1 cellular context compared by ENCODE assay signal in genomic region chr7:99040104-99040958, GRCh38.
TF ChIP-seq lines count a peak whose summit lies in the region.

No MANE protein-coding gene starts in this region.

TF ChIP-seq in HepG2, 621 proteins besides CTCF, POLR2A, EP300 and RAD21 (continued from another document):
- TF ChIP-seq ZNF362 (CRISPR knock-in tag; IDR thresholded peaks at IDR 0.05; ENCODE audit: borderline replicate concordance) (0 out of 2 replicates have a peak, but pooled peaks have one; percentile 19), ATF1 (CRISPR knock-in tag; IDR thresholded peaks at IDR 0.05) (no peak), ZBTB34 (CRISPR knock-in tag; IDR thresholded peaks at IDR 0.05) (no peak), RARG (CRISPR knock-in tag; IDR thresholded peaks at IDR 0.05; ENCODE audit: low read depth) (no peak), ZNF552 (CRISPR knock-in tag; IDR thresholded peaks at IDR 0.05; ENCODE audit: borderline replicate concordance) (no peak), RBAK (CRISPR knock-in tag; IDR thresholded peaks at IDR 0.05) (no peak), BCLAF1 (IDR thresholded peaks at IDR 0.05) (no peak), ZNF687 (CRISPR knock-in tag; IDR thresholded peaks at IDR 0.05) (peak; percentile 24; the same call in 1 of the 2 replicates), RBM39 (IDR thresholded peaks at IDR 0.05; ENCODE audit: low read depth, low read length, poor library complexity, severe bottlenecking) (no peak), MIER2 (CRISPR knock-in tag; IDR thresholded peaks at IDR 0.05) (no peak), ZNF24 (IDR thresholded peaks at IDR 0.05) (no peak), LCORL (IDR thresholded peaks at IDR 0.05) (no peak), LCORL (CRISPR knock-in tag; IDR thresholded peaks at IDR 0.05) (0 out of 2 replicates have a peak, but pooled peaks have one; percentile 27), ZNF766 (CRISPR knock-in tag; IDR thresholded peaks at IDR 0.05; ENCODE audit: borderline replicate concordance) (no peak), ZNF121 (CRISPR knock-in tag; IDR thresholded peaks at IDR 0.05) (peak; percentile 33; the same call in 1 of the 2 replicates), HMGA1 (CRISPR knock-in tag; conservative IDR thresholded peaks at IDR 0.05) (no peak), MXI1 (IDR thresholded peaks at IDR 0.05; ENCODE audit: borderline replicate concordance, low read depth, low read length) (peak; percentile 40; the same call in 1 of the 3 replicates), DNMT3B (CRISPR knock-in tag; conservative IDR thresholded peaks at IDR 0.05) (no peak), HNF1B (CRISPR knock-in tag; IDR thresholded peaks at IDR 0.05) (0 out of 2 replicates have a peak, but pooled peaks have one; percentile 53), SKI (IDR thresholded peaks at IDR 0.05; ENCODE audit: partially characterized antibody) (peak; percentile 13)
